In genomic region chr7:17965600-17965999, GRCh38 we compare ENCODE assay signal across 20 cellular contexts. TPM values are rescaled to one million over a fixed set of nuclear protein-coding genes. Genes with fewer than 3 reads are reported as not detected.
DNase-seq lines count a peak whose midpoint lies in the region; ATAC-seq, FAIRE-seq and TF ChIP-seq lines count a peak whose summit lies in the region.
"Had no signal": no experiment of that assay in that cellular context is flagged by ENCODE, and none has a peak within 500 bp of the region (broad histone marks: within the 10 kb centered on the region; RNA-seq: fewer than 3 reads in every experiment).

No MANE protein-coding gene starts in this region.

- TF ChIP-seq CTCF in chondrocyte (IDR thresholded peaks at IDR 0.05), result no peak

- peak; percentile 54 for DNase-seq in COLO829 (ENCODE audit: low spot score)
- peak; percentile 44 for DNase-seq in NCI-H226
- DNase-seq in chondrocyte (ENCODE audit: low spot score), result no peak
- DNase-seq in mesenteric fat pad (ENCODE audit: low spot score), result no peak
- no peak for DNase-seq in SJCRH30
- no peak for DNase-seq in posterior vena cava (ENCODE audit: low spot score)
- DNase-seq: activated CD4-positive, alpha-beta T cell treated with anti-CD3 and anti-CD28 coated beads for 4 hours; Caco-2; left cardiac atrium; mucosa of descending colon; NCI-H1105 treated with DMSO at 0.1 percent for 48 hours; occipital lobe; T-helper 9 cell had no signal

- H3K4me3 ChIP-seq in SJCRH30, result no peak overlapping the region
- H3K4me3 ChIP-seq: K562, mucosa of descending colon had no signal

- no peaks in the 10 kb centered on the region for H3K27me3 ChIP-seq in SJCRH30

- no peaks in the 10 kb centered on the region for H3K36me3 ChIP-seq in SJCRH30

- H3K9me3 Mint-ChIP-seq in chondrocyte (ENCODE audit: low read depth), result peaks cover 3% of the 10 kb centered on the region
- H3K9me3 Mint-ChIP-seq: activated naive CD4-positive, alpha-beta T cell treated with anti-CD3 and anti-CD28 coated beads, Interleukin-2, amount 50 U/mL, for 24 hours; stimulated activated effector memory CD8-positive, alpha-beta T cell treated with anti-CD3 and anti-CD28 coated beads, Interleukin-12 subunit alpha, Interleukin-12 subunit beta, amount 100 ng/mL, for 72 hours; type B pancreatic cell had no signal

- FAIRE-seq in islet of Langerhans (lab: Jason Lieb, UNC), result peak; percentile 49
- FAIRE-seq: endometrium, K562 had no signal

- ATAC-seq in HG02870 (IDR thresholded peaks at IDR 0.05; ENCODE audit: unreplicated experiment), result no peak
- ATAC-seq: K562; left cardiac atrium; mucosa of descending colon; stimulated activated effector memory CD8-positive, alpha-beta T cell treated with anti-CD3 and anti-CD28 coated beads, Interleukin-12 subunit alpha, Interleukin-12 subunit beta, amount 100 ng/mL, for 72 hours had no signal

- no peaks in the 10 kb centered on the region for H3K4me1 ChIP-seq in SJCRH30

- intact Hi-C loops in posterior vena cava (cut with DNase I), result no loop called here

- H3K4me3 Mint-ChIP-seq in chondrocyte (ENCODE audit: unreplicated experiment), result no peak overlapping the region
- H3K4me3 Mint-ChIP-seq: activated naive CD4-positive, alpha-beta T cell treated with anti-CD3 and anti-CD28 coated beads, Interleukin-2, amount 50 U/mL, for 24 hours; stimulated activated effector memory CD8-positive, alpha-beta T cell treated with anti-CD3 and anti-CD28 coated beads, Interleukin-12 subunit alpha, Interleukin-12 subunit beta, amount 100 ng/mL, for 72 hours; type B pancreatic cell had no signal

- no peak overlapping the region for H3K27ac ChIP-seq in SJCRH30

- no peaks in the 10 kb centered on the region for H3K9me3 ChIP-seq in SJCRH30 (replicated peaks)
- H3K9me3 ChIP-seq: Caco-2, mucosa of descending colon had no signal

- H3K27me3 Mint-ChIP-seq in chondrocyte (ENCODE audit: low read depth), result no peaks in the 10 kb centered on the region
- H3K27me3 Mint-ChIP-seq: type B pancreatic cell had no signal

- peaks cover 16% of the 10 kb centered on the region for H3K4me1 Mint-ChIP-seq in chondrocyte (ENCODE audit: low read depth)
- H3K4me1 Mint-ChIP-seq: activated naive CD4-positive, alpha-beta T cell treated with anti-CD3 and anti-CD28 coated beads, Interleukin-2, amount 50 U/mL, for 24 hours; stimulated activated effector memory CD8-positive, alpha-beta T cell treated with anti-CD3 and anti-CD28 coated beads, Interleukin-12 subunit alpha, Interleukin-12 subunit beta, amount 100 ng/mL, for 72 hours had no signal

- no peaks in the 10 kb centered on the region for H3K36me3 Mint-ChIP-seq in chondrocyte (ENCODE audit: low read depth)
- H3K36me3 Mint-ChIP-seq: activated naive CD4-positive, alpha-beta T cell treated with anti-CD3 and anti-CD28 coated beads, Interleukin-2, amount 50 U/mL, for 24 hours; stimulated activated effector memory CD8-positive, alpha-beta T cell treated with anti-CD3 and anti-CD28 coated beads, Interleukin-12 subunit alpha, Interleukin-12 subunit beta, amount 100 ng/mL, for 72 hours; type B pancreatic cell had no signal

- H3K27ac Mint-ChIP-seq in chondrocyte (ENCODE audit: unreplicated experiment), result peak overlapping the region; percentile 49
- H3K27ac Mint-ChIP-seq: activated naive CD4-positive, alpha-beta T cell treated with anti-CD3 and anti-CD28 coated beads, Interleukin-2, amount 50 U/mL, for 24 hours; stimulated activated effector memory CD8-positive, alpha-beta T cell treated with anti-CD3 and anti-CD28 coated beads, Interleukin-12 subunit alpha, Interleukin-12 subunit beta, amount 100 ng/mL, for 72 hours; type B pancreatic cell had no signal

RNA-seq across cellular contexts. Expression of gene SNX13, which starts 25.3 kb away (rescaled TPM):
- total RNA-seq in chondrocyte (35.5 to 40.1 TPM (median 36.0 TPM) in 3 replicates), mesenteric fat pad (65.8 TPM), posterior vena cava (10 to 100 TPM; 50.6 to 51.2 TPM)
- total RNA-seq in SJCRH30 (2014; rRNA removed; shearing (Covaris generic)), result 29.9 and 37.1 TPM in 2 replicates

Comparison
In these comparisons a context has a peak if more than half of its experiments do, and no peak if none do; other contexts are left out.
1. DNase-seq: peak in COLO829 (single experiment) and NCI-H226 (single experiment); none in chondrocyte (single experiment), mesenteric fat pad (single experiment), SJCRH30 (0 of 2) and posterior vena cava (single experiment).